ENCODE assay signal across 26 cellular contexts in the genomic region with DNA sequence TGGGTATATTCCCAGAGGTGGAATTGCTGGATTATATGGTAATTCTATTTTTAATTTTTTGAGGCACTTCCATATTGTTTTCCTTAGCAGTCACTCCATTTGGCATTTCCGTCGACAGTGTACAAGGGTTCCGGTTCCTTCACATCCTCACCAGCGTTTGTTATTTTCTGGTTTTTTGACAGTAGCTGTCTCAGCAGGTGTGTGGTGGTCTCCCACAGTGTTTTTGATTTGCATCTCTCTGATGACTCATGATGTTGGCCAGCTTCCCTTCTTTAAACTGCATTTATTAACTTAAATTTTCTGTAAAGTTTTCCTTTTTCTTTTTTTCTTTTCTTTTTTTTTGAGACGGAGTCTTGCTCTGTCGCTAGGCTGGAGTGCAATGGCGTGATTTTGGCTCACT. TPM values are rescaled to one million over a fixed set of nuclear protein-coding genes. Genes with fewer than 3 reads are reported as not detected.
"Had no signal": no experiment of that assay in that cellular context is flagged by ENCODE, and none has a peak within 500 bp of the region (broad histone marks: within the 10 kb centered on the region; RNA-seq: fewer than 3 reads in every experiment).

No MANE protein-coding gene starts in this region.

- H3K27ac ChIP-seq: brain microvascular endothelial cell, gastrocnemius medialis, heart left ventricle, stomach, upper lobe of left lung had no signal

- ATAC-seq: activated CD8-positive, alpha-beta T cell treated with anti-CD3 and anti-CD28 coated beads for 36 hours; activated T-helper 17 cell treated with anti-CD3 and anti-CD28 coated beads, Interleukin-2, amount 50 U/mL, for 72 hours; esophagus mucosa; gastrocnemius medialis; heart left ventricle; mucosa of descending colon; right cardiac atrium had no signal

- H3K27me3 ChIP-seq: brain microvascular endothelial cell, gastrocnemius medialis, heart left ventricle, stomach, upper lobe of left lung had no signal

- H3K27me3 Mint-ChIP-seq: activated naive CD8-positive, alpha-beta T cell treated with anti-CD3 and anti-CD28 coated beads, Interleukin-2, amount 10 ng/mL, durations not matched to agents 7 days and 5 days had no signal

- H3K4me3 Mint-ChIP-seq: activated CD4-positive, alpha-beta T cell treated with anti-CD3 and anti-CD28 coated beads, Interleukin-2, amount 10 ng/mL, durations not matched to agents 24 days and 14 days; activated CD8-positive, alpha-beta T cell treated with anti-CD3 and anti-CD28 coated beads for 36 hours; activated naive CD8-positive, alpha-beta T cell treated with anti-CD3 and anti-CD28 coated beads, Interleukin-2, amount 10 ng/mL, durations not matched to agents 7 days and 5 days; activated T-helper 17 cell treated with anti-CD3 and anti-CD28 coated beads, Interleukin-2, amount 50 U/mL, for 72 hours; central memory CD8-positive, alpha-beta T cell; immature natural killer cell; memory B cell; naive B cell; neural crest cell had no signal

- H3K4me3 ChIP-seq: gastrocnemius medialis, heart left ventricle, mucosa of descending colon, prostate gland, stomach, upper lobe of left lung had no signal

- H3K9me3 Mint-ChIP-seq: activated CD4-positive, alpha-beta T cell treated with anti-CD3 and anti-CD28 coated beads, Interleukin-2, amount 10 ng/mL, durations not matched to agents 24 days and 14 days; activated CD8-positive, alpha-beta T cell treated with anti-CD3 and anti-CD28 coated beads for 36 hours; activated naive CD8-positive, alpha-beta T cell treated with anti-CD3 and anti-CD28 coated beads, Interleukin-2, amount 10 ng/mL, durations not matched to agents 7 days and 5 days; activated T-helper 17 cell treated with anti-CD3 and anti-CD28 coated beads, Interleukin-2, amount 50 U/mL, for 72 hours; central memory CD8-positive, alpha-beta T cell; immature natural killer cell; memory B cell; neural crest cell had no signal

- DNase-seq: activated CD4-positive, alpha-beta T cell treated with anti-CD3 and anti-CD28 coated beads, Interleukin-2, amount 10 ng/mL, durations not matched to agents 24 days and 14 days; activated CD8-positive, alpha-beta T cell treated with anti-CD3 and anti-CD28 coated beads for 36 hours; activated naive CD4-positive, alpha-beta T cell; activated naive CD8-positive, alpha-beta T cell treated with anti-CD3 and anti-CD28 coated beads, Interleukin-2, amount 10 ng/mL, durations not matched to agents 7 days and 5 days; activated T-cell treated with anti-CD3 and anti-CD28 coated beads, Interleukin-2, amount 50 U/mL, for 1 hour; amygdala; brain microvascular endothelial cell; cortex of kidney; effector CD4-positive, alpha-beta T cell; gastrocnemius medialis; heart left ventricle; immature natural killer cell; mucosa of descending colon; naive B cell; right cardiac atrium; stimulated activated CD4-positive, alpha-beta T cell treated with anti-CD3 and anti-CD28 coated beads, Interleukin-15, amount 100 ng/mL, for 24 hours; stimulated activated CD4-positive, alpha-beta T cell treated with anti-CD3 and anti-CD28 coated beads, Interleukin-2, amount 100 ng/mL, for 48 hours; stomach; T1000; upper lobe of left lung had no signal

- H3K4me1 Mint-ChIP-seq: activated CD4-positive, alpha-beta T cell treated with anti-CD3 and anti-CD28 coated beads, Interleukin-2, amount 10 ng/mL, durations not matched to agents 24 days and 14 days; activated naive CD8-positive, alpha-beta T cell treated with anti-CD3 and anti-CD28 coated beads, Interleukin-2, amount 10 ng/mL, durations not matched to agents 7 days and 5 days; activated T-helper 17 cell treated with anti-CD3 and anti-CD28 coated beads, Interleukin-2, amount 50 U/mL, for 72 hours; central memory CD8-positive, alpha-beta T cell had no signal

- H3K9me3 ChIP-seq: gastrocnemius medialis, heart left ventricle, mucosa of descending colon, prostate gland, stomach, upper lobe of left lung had no signal

- H3K27ac Mint-ChIP-seq: activated CD4-positive, alpha-beta T cell treated with anti-CD3 and anti-CD28 coated beads, Interleukin-2, amount 10 ng/mL, durations not matched to agents 24 days and 14 days; activated CD8-positive, alpha-beta T cell treated with anti-CD3 and anti-CD28 coated beads for 36 hours; activated naive CD8-positive, alpha-beta T cell treated with anti-CD3 and anti-CD28 coated beads, Interleukin-2, amount 10 ng/mL, durations not matched to agents 7 days and 5 days; activated T-helper 17 cell treated with anti-CD3 and anti-CD28 coated beads, Interleukin-2, amount 50 U/mL, for 72 hours; immature natural killer cell; memory B cell; naive B cell had no signal

- H3K36me3 ChIP-seq: brain microvascular endothelial cell, gastrocnemius medialis, heart left ventricle, prostate gland, upper lobe of left lung had no signal

- H3K36me3 Mint-ChIP-seq: activated naive CD8-positive, alpha-beta T cell treated with anti-CD3 and anti-CD28 coated beads, Interleukin-2, amount 10 ng/mL, durations not matched to agents 7 days and 5 days; immature natural killer cell; memory B cell had no signal

RNA-seq across cellular contexts. Expression of a gene that starts 19.7 kb away (rescaled TPM):
- total RNA-seq: activated T-helper 17 cell treated with anti-CD3 and anti-CD28 coated beads, Interleukin-2, amount 50 U/mL, for 72 hours had no signal
